8 cellular contexts compared by ENCODE assay signal in the genomic region with DNA sequence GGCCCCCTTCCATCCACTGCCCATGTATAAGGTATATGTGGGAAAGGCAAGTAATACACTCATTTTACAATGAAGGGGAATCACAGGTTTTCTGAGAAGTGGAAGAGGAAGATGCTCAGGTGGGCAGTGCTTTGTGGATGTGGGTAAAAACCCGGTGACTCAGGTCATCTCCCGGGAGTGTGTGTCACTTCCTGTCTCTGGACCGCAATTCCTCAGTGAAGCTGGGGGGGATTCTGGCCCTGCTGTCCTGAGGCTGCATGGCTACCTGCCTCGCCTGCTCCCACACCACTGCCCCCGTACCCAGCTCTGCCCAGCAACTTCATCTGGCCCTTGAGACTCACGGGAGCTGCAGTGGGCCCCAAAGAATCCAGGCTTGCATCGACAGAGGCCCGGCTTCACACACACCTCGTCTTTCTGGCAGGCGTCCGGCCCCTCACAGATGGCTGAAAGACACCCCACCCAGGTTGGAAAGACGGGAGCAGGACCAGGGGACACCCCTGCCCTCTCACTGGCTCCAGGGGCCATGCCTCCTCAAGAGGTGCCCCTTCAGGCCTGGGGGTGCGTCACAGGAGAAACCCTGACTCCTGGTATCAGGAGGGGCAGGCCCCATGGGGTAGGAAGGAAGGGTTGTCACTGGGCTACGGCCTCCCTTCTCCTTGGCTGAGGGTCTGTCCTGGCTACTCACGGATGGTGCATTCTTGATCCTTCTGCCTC. TPM values are rescaled to one million over a fixed set of nuclear protein-coding genes. Genes with fewer than 3 reads are reported as not detected.
DNase-seq lines count a peak whose midpoint lies in the region; ATAC-seq, FAIRE-seq and TF ChIP-seq lines count a peak whose summit lies in the region.

No MANE protein-coding gene starts in this region.

- H3K27me3 ChIP-seq in liver (ENCODE audit: control insufficient read depth in 4 of 4, insufficient read depth in 4 of 4, low read length in 3 of 4) (no peaks in the 10 kb centered on the region), tibial artery (no peaks in the 10 kb centered on the region)

- H3K4me1 ChIP-seq in liver (ENCODE audit: control insufficient read depth in 4 of 4, insufficient read depth in 4 of 4, low read length in 3 of 4) (peaks cover 10 to 44% (median 21%) of the 10 kb centered on the region in 4 donors), tibial artery (peaks cover 0 to 38% (median 22%) of the 10 kb centered on the region in 4 donors)

- ATAC-seq in HG02763 (IDR thresholded peaks at IDR 0.05; ENCODE audit: unreplicated experiment) (no peak), GM21423 (IDR thresholded peaks at IDR 0.05; ENCODE audit: unreplicated experiment) (no peak)

- TF ChIP-seq CTCF in liver (IDR thresholded peaks at IDR 0.05; ENCODE audit: low read depth, low read length, missing input control): no peak
- TF ChIP-seq CTCF in tibial artery (IDR thresholded peaks at IDR 0.05): no peak

- H3K9me3 ChIP-seq in liver (ENCODE audit: control insufficient read depth in 4 of 4, low read length in 3 of 4) (no peaks in the 10 kb centered on the region), tibial artery (no peaks in the 10 kb centered on the region)

- peak overlapping the region in 2 of 3 donors; percentile 42 to 43 for H3K4me3 ChIP-seq in liver (ENCODE audit: low read depth in 1 of 3, low read length in 3 of 3)
- peak overlapping the region; percentile 34 to 39 for H3K4me3 ChIP-seq in tibial artery

- no peak for FAIRE-seq in H54 (lab: Jason Lieb, UNC)

- H3K9ac ChIP-seq in liver (ENCODE audit: low read depth in 1 of 2, low read length in 2 of 2): peak overlapping the region in 1 of 2 donors; percentile 42

- no peak for TF ChIP-seq POLR2A in H54 (IDR thresholded peaks at IDR 0.05; ENCODE audit: low read depth, low read length)

- H3K36me3 ChIP-seq in liver (ENCODE audit: control insufficient read depth in 4 of 4, insufficient read depth in 3 of 4, low read depth in 1 of 4, low read length in 3 of 4) (peaks cover 0 to 8% (median 5%) of the 10 kb centered on the region in 4 donors), tibial artery (no peaks in the 10 kb centered on the region)

- TF ChIP-seq RAD21 in liver (IDR thresholded peaks at IDR 0.05): no peak

- intact Hi-C loops in tibial artery (cut with DNase I; ENCODE audit: low total_unique reads): loop anchor here (5.0 to 10.0 kb wide), 2 partner anchors 72 to 380 kb away; no protein-coding TSS in a partner anchor

- H3K27ac ChIP-seq in liver (ENCODE audit: low read depth in 1 of 2, low read length in 2 of 2): peak overlapping the region; percentile 69 to 72
- peak overlapping the region in 1 of 2 donors; percentile 23 for H3K27ac ChIP-seq in tibial artery

- WGBS in liver: 70% methylated on average over 15 of the region's 15 CpGs

- DNase-seq in AG08396 (ENCODE audit: low spot score): peak; percentile 38
- peak; percentile 94 for DNase-seq in H54 (ENCODE audit: insufficient read length, low spot score)
- DNase-seq in activated T-helper 9 cell treated with anti-CD3 and anti-CD28 coated beads, Interleukin-2, amount 50 U/mL, for 16 hours (ENCODE audit: low read depth): peak; percentile 34
- DNase-seq in tibial artery: no peak
- DNase-seq in RPMI8226: no peak

TF ChIP-seq in liver, 16 proteins besides CTCF, POLR2A, EP300 and RAD21:
- TF ChIP-seq SP1 (IDR thresholded peaks at IDR 0.05) (no peak), NR2F2 (IDR thresholded peaks at IDR 0.05) (no peak), YY1 (IDR thresholded peaks at IDR 0.05) (no peak), GABPA (IDR thresholded peaks at IDR 0.05 in 1 of 2, conservative IDR thresholded peaks at IDR 0.05 in 1 of 2) (no peak), RXRA (IDR thresholded peaks at IDR 0.05) (no peak), JUND (IDR thresholded peaks at IDR 0.05) (no peak), TAF1 (conservative IDR thresholded peaks at IDR 0.05) (no peak), HNF4G (IDR thresholded peaks at IDR 0.05) (no peak), HNF4A (conservative IDR thresholded peaks at IDR 0.05) (no peak), EGR1 (IDR thresholded peaks at IDR 0.05; ENCODE audit: low read depth in 2 of 2) (no peak), FOXA1 (IDR thresholded peaks at IDR 0.05) (no peak)
- TF ChIP-seq, protein P1, sequence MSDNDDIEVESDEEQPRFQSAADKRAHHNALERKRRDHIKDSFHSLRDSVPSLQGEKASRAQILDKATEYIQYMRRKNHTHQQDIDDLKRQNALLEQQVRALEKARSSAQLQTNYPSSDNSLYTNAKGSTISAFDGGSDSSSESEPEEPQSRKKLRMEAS (IDR thresholded peaks at IDR 0.05): no peak
- TF ChIP-seq, protein P2, sequence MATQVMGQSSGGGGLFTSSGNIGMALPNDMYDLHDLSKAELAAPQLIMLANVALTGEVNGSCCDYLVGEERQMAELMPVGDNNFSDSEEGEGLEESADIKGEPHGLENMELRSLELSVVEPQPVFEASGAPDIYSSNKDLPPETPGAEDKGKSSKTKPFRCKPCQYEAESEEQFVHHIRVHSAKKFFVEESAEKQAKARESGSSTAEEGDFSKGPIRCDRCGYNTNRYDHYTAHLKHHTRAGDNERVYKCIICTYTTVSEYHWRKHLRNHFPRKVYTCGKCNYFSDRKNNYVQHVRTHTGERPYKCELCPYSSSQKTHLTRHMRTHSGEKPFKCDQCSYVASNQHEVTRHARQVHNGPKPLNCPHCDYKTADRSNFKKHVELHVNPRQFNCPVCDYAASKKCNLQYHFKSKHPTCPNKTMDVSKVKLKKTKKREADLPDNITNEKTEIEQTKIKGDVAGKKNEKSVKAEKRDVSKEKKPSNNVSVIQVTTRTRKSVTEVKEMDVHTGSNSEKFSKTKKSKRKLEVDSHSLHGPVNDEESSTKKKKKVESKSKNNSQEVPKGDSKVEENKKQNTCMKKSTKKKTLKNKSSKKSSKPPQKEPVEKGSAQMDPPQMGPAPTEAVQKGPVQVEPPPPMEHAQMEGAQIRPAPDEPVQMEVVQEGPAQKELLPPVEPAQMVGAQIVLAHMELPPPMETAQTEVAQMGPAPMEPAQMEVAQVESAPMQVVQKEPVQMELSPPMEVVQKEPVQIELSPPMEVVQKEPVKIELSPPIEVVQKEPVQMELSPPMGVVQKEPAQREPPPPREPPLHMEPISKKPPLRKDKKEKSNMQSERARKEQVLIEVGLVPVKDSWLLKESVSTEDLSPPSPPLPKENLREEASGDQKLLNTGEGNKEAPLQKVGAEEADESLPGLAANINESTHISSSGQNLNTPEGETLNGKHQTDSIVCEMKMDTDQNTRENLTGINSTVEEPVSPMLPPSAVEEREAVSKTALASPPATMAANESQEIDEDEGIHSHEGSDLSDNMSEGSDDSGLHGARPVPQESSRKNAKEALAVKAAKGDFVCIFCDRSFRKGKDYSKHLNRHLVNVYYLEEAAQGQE (IDR thresholded peaks at IDR 0.05): no peak
- TF ChIP-seq, protein P3, sequence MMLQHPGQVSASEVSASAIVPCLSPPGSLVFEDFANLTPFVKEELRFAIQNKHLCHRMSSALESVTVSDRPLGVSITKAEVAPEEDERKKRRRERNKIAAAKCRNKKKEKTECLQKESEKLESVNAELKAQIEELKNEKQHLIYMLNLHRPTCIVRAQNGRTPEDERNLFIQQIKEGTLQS (IDR thresholded peaks at IDR 0.05): no peak

RNA-seq across cellular contexts. Expression of a gene that starts 0.9 kb away (rescaled TPM):
- 10 to 100 TPM; 10.9 to 11.9 TPM for total RNA-seq in liver
- 1 to 10 TPM; 1.3 to 5.9 TPM for polyA plus RNA-seq in liver

RNA-seq across cellular contexts. Expression of a gene that starts 5.0 kb away (rescaled TPM):
- total RNA-seq in liver: 10 to 100 TPM; 26.5 to 47.4 TPM
- polyA plus RNA-seq in liver: 10 to 100 TPM in 1 of 2 donors, 1 to 10 TPM in 1; 7.9 to 18.5 TPM

RNA-seq across cellular contexts. Expression of a gene that starts 16.0 kb away (rescaled TPM):
- 1 to 10 TPM; 4.8 to 7.9 TPM for total RNA-seq in liver
- 1 to 10 TPM in 1 of 2 donors, under 1 TPM in 1; 0.63 to 4.7 TPM for polyA plus RNA-seq in liver

RNA-seq across cellular contexts. Expression of a gene that starts 40.0 kb away (rescaled TPM):
- 100 to 1,000 TPM; 103 to 110 TPM for total RNA-seq in liver
- polyA plus RNA-seq in liver: 10 to 100 TPM; 50.2 to 61.1 TPM

Comparison
In these comparisons a context has a peak if more than half of its experiments do, and no peak if none do; other contexts are left out.
1. DNase-seq: peak in AG08396 (single experiment), H54 (single experiment) and activated T-helper 9 cell treated with anti-CD3 and anti-CD28 coated beads, Interleukin-2, amount 50 U/mL, for 16 hours (single experiment); none in tibial artery (0 of 2) and RPMI8226 (single experiment).